ENCODE assay signal across 1 cellular context in the genomic region with DNA sequence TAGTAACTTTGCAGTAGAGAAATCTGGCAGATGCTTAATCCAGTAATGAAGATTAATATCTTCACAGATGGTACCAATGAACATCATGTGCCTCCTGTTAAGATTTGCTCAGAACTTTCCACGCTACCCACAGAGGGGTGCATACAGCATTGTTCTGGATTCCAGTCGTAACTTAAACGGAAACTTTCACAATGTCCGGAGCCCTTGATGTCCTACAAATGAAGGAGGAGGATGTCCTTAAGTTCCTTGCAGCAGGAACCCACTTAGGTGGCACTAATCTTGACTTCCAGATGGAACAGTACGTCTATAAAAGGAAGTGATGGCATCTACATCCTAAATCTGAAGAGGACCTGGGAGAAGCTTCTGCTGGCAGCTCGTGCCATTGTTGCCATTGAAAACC. TPM values are rescaled to one million over a fixed set of nuclear protein-coding genes. Genes with fewer than 3 reads are reported as not detected.
"Had no signal": no experiment of that assay in that cellular context is flagged by ENCODE, and none has a peak within 500 bp of the region (broad histone marks: within the 10 kb centered on the region; RNA-seq: fewer than 3 reads in every experiment).

No MANE protein-coding gene starts in this region.

RNA-seq across cellular contexts. Expression of a gene that starts 47.9 kb away (rescaled TPM):
- total RNA-seq: fibroblast of villous mesenchyme had no signal
